Comparison of ENCODE assay signal across 31 cellular contexts in genomic region chr4:100278567-100278966, GRCh38.
"Had no signal": no experiment of that assay in that cellular context is flagged by ENCODE, and none has a peak within 500 bp of the region (broad histone marks: within the 10 kb centered on the region; RNA-seq: fewer than 3 reads in every experiment).

No MANE protein-coding gene starts in this region.

- DNase-seq: cerebellar nuclear complex; cortex of kidney; effector memory CD8-positive, alpha-beta T cell; foreskin fibroblast; heart left ventricle; islet precursor cell; mesenchymal stem cell; mucosa of descending colon; naive B cell; stimulated activated CD4-positive, alpha-beta T cell treated with anti-CD3 and anti-CD28 coated beads, Interleukin-12 subunit alpha, Interleukin-12 subunit beta, amount 100 ng/mL, for 4 hours; stimulated activated CD4-positive, alpha-beta T cell treated with anti-CD3 and anti-CD28 coated beads, Interleukin-1b, Interleukin-23, amount 100 ng/mL, for 48 hours; stimulated activated CD4-positive, alpha-beta T cell treated with anti-CD3 and anti-CD28 coated beads, Interleukin-4, amount 100 ng/mL, for 1 hour; stimulated activated CD8-positive, alpha-beta memory T cell treated with anti-CD3 and anti-CD28 coated beads, Interleukin-4, amount 100 ng/mL, for 48 hours; stimulated activated naive CD4-positive, alpha-beta T cell; stimulated activated naive CD8-positive, alpha-beta T cell treated with anti-CD3 and anti-CD28 coated beads, Interleukin-15, amount 100 ng/mL, for 72 hours; trophoblast cell had no signal

- H3K36me3 Mint-ChIP-seq: mesothelial cell of epicardium; naive B cell; natural killer cell treated with Interleukin-12 subunit alpha and Interleukin-12 subunit beta and Interleukin-15 and Interleukin-18, amount 100 ng/mL, for 72 hours had no signal

- H3K9me3 Mint-ChIP-seq: effector memory CD8-positive, alpha-beta T cell; mesothelial cell of epicardium; naive B cell; natural killer cell treated with Interleukin-12 subunit alpha and Interleukin-12 subunit beta and Interleukin-15 and Interleukin-18, amount 100 ng/mL, for 72 hours; neural crest cell; stimulated activated naive CD8-positive, alpha-beta T cell treated with anti-CD3 and anti-CD28 coated beads, Interleukin-15, amount 100 ng/mL, for 72 hours had no signal

- H3K4me1 Mint-ChIP-seq: mesothelial cell of epicardium; naive B cell; stimulated activated naive CD8-positive, alpha-beta T cell treated with anti-CD3 and anti-CD28 coated beads, Interleukin-15, amount 100 ng/mL, for 72 hours had no signal

- H3K9me3 ChIP-seq: gastroesophageal sphincter, heart left ventricle, mucosa of descending colon, neutrophil, right atrium auricular region, suprapubic skin had no signal

- H3K4me1 ChIP-seq: gastroesophageal sphincter, heart left ventricle, parathyroid adenoma, right atrium auricular region, suprapubic skin had no signal

- H3K79me2 ChIP-seq: hepatocyte, parathyroid adenoma had no signal

- H3K27me3 Mint-ChIP-seq: progenitor cell of endocrine pancreas had no signal

- H3K27ac ChIP-seq: gastroesophageal sphincter, heart left ventricle, hepatocyte, neutrophil, parathyroid adenoma, right atrium auricular region, suprapubic skin had no signal

- H3K4me2 ChIP-seq: hepatocyte, smooth muscle cell had no signal

- H3K27me3 ChIP-seq: gastroesophageal sphincter, heart left ventricle, hepatocyte, neutrophil, right atrium auricular region, suprapubic skin had no signal

- H3K27ac Mint-ChIP-seq: effector memory CD8-positive, alpha-beta T cell; mesothelial cell of epicardium; naive B cell; natural killer cell treated with Interleukin-12 subunit alpha and Interleukin-12 subunit beta and Interleukin-15 and Interleukin-18, amount 100 ng/mL, for 72 hours; progenitor cell of endocrine pancreas; stimulated activated naive CD8-positive, alpha-beta T cell treated with anti-CD3 and anti-CD28 coated beads, Interleukin-15, amount 100 ng/mL, for 72 hours had no signal

- H3K4me3 ChIP-seq: gastroesophageal sphincter, heart left ventricle, hepatocyte, lung, mucosa of descending colon, right atrium auricular region, smooth muscle cell, suprapubic skin had no signal

- H3K36me3 ChIP-seq: gastroesophageal sphincter, heart left ventricle, neutrophil, right atrium auricular region, suprapubic skin had no signal

- H2AFZ ChIP-seq: hepatocyte, parathyroid adenoma had no signal

- H3K9ac ChIP-seq: parathyroid adenoma had no signal

- ATAC-seq: effector memory CD8-positive, alpha-beta T cell; esophagus mucosa; gastroesophageal sphincter; heart left ventricle; left lobe of liver; mucosa of descending colon; natural killer cell treated with Interleukin-12 subunit alpha and Interleukin-12 subunit beta and Interleukin-15 and Interleukin-18, amount 100 ng/mL, for 72 hours; sciatic nerve; stimulated activated naive CD8-positive, alpha-beta T cell treated with anti-CD3 and anti-CD28 coated beads, Interleukin-15, amount 100 ng/mL, for 72 hours had no signal

- H3K4me3 Mint-ChIP-seq: effector memory CD8-positive, alpha-beta T cell; mesothelial cell of epicardium; naive B cell; natural killer cell treated with Interleukin-12 subunit alpha and Interleukin-12 subunit beta and Interleukin-15 and Interleukin-18, amount 100 ng/mL, for 72 hours; neural crest cell; stimulated activated naive CD8-positive, alpha-beta T cell treated with anti-CD3 and anti-CD28 coated beads, Interleukin-15, amount 100 ng/mL, for 72 hours had no signal
